Comparison of ENCODE assay signal across 22 cellular contexts in the genomic region with DNA sequence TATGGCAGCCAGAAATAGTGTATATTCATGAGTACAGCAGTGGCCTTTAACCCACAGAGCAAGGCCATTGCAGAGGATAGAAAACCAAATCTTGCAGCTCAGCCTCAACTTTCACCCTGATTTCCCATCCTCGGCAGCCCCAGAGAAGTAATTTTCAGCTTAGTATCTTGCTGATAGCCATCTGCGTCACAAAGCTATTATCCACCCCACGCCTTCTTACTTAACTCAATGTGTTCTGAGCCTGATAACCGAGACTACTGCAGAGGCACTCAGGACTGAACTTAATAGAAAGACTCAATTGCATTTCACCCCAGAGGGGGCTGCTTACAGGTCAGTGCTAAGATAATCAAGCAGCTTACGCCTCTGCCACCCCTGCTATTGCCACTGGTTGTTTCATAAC.
"Had no signal": no experiment of that assay in that cellular context is flagged by ENCODE, and none has a peak within 500 bp of the region (broad histone marks: within the 10 kb centered on the region; RNA-seq: fewer than 3 reads in every experiment).

No MANE protein-coding gene starts in this region.

- H3K27ac Mint-ChIP-seq: activated naive CD4-positive, alpha-beta T cell treated with anti-CD3 and anti-CD28 coated beads for 36 hours; activated naive CD8-positive, alpha-beta T cell treated with anti-CD3 and anti-CD28 coated beads, Interleukin-2, amount 50 U/mL, for 24 hours; activated T-helper 2 cell treated with anti-CD3 and anti-CD28 coated beads, Interferon-gamma antibody, Interleukin-2, Interleukin-4, amounts not matched to agents 10 μg/mL and 5 μg/mL and 100 μg/mL, durations not matched to agents 14 hours and 24 hours and 36 hours; dendritic cell treated with granulocyte-macrophage colony-stimulating factor and Interleukin-4, amounts not matched to agents 40 ng/mL and 50 ng/mL, for 4 days; effector memory CD8-positive, alpha-beta T cell; naive thymus-derived CD4-positive, alpha-beta T cell; stimulated activated naive CD8-positive, alpha-beta T cell treated with anti-CD3 and anti-CD28 coated beads, Interleukin-15, Interleukin-2, amounts not matched to agents 100 ng/mL and 50 ng/mL, for 24 hours had no signal

- H3K27ac ChIP-seq: epithelial cell of prostate, heart left ventricle, left ventricle myocardium inferior, prostate gland, sigmoid colon, spleen, suprapubic skin had no signal

- H3K4me3 ChIP-seq: heart left ventricle, left ventricle myocardium inferior, mucosa of descending colon, prostate gland, sigmoid colon, spleen, suprapubic skin had no signal

- H3K36me3 ChIP-seq: heart left ventricle, left ventricle myocardium inferior, prostate gland, sigmoid colon, spleen, suprapubic skin had no signal

- FAIRE-seq: frontal cortex had no signal

- H3K36me3 Mint-ChIP-seq: naive thymus-derived CD4-positive, alpha-beta T cell had no signal

- H3K4me3 Mint-ChIP-seq: activated naive CD4-positive, alpha-beta T cell treated with anti-CD3 and anti-CD28 coated beads for 36 hours; activated naive CD8-positive, alpha-beta T cell treated with anti-CD3 and anti-CD28 coated beads, Interleukin-2, amount 50 U/mL, for 24 hours; dendritic cell treated with granulocyte-macrophage colony-stimulating factor and Interleukin-4, amounts not matched to agents 40 ng/mL and 50 ng/mL, for 4 days; effector memory CD8-positive, alpha-beta T cell; naive thymus-derived CD4-positive, alpha-beta T cell; stimulated activated naive CD8-positive, alpha-beta T cell treated with anti-CD3 and anti-CD28 coated beads, Interleukin-15, Interleukin-2, amounts not matched to agents 100 ng/mL and 50 ng/mL, for 24 hours had no signal

- ATAC-seq: activated naive CD8-positive, alpha-beta T cell treated with anti-CD3 and anti-CD28 coated beads, Interleukin-2, amount 50 U/mL, for 24 hours; effector memory CD8-positive, alpha-beta T cell; heart left ventricle; mucosa of descending colon; naive thymus-derived CD4-positive, alpha-beta T cell had no signal

- H3K4me1 ChIP-seq: heart left ventricle, left ventricle myocardium inferior, prostate gland, sigmoid colon, spleen, suprapubic skin had no signal

- H3K27me3 ChIP-seq: sigmoid colon, suprapubic skin had no signal

- DNase-seq: activated CD4-positive, alpha-beta T cell treated with anti-CD3 and anti-CD28 coated beads for 1 hour; activated CD4-positive, alpha-beta T cell treated with anti-CD3 and anti-CD28 coated beads, Interleukin-2, amount 50 U/mL, for 48 hours; activated naive CD4-positive, alpha-beta T cell treated with anti-CD3 and anti-CD28 coated beads for 36 hours; activated naive CD8-positive, alpha-beta T cell treated with anti-CD3 and anti-CD28 coated beads, Interleukin-2, amount 50 U/mL, for 24 hours; aorta; cerebellar nuclear complex; effector memory CD8-positive, alpha-beta T cell; heart left ventricle; left ventricle myocardium inferior; mucosa of descending colon; naive thymus-derived CD4-positive, alpha-beta T cell; occipital lobe; sigmoid colon; spleen; trophoblast cell had no signal

- H3K9me3 Mint-ChIP-seq: activated naive CD4-positive, alpha-beta T cell treated with anti-CD3 and anti-CD28 coated beads for 36 hours; activated T-helper 2 cell treated with anti-CD3 and anti-CD28 coated beads, Interferon-gamma antibody, Interleukin-2, Interleukin-4, amounts not matched to agents 10 μg/mL and 5 μg/mL and 100 μg/mL, durations not matched to agents 14 hours and 24 hours and 36 hours; dendritic cell treated with granulocyte-macrophage colony-stimulating factor and Interleukin-4, amounts not matched to agents 40 ng/mL and 50 ng/mL, for 4 days; effector memory CD8-positive, alpha-beta T cell; stimulated activated naive CD8-positive, alpha-beta T cell treated with anti-CD3 and anti-CD28 coated beads, Interleukin-15, Interleukin-2, amounts not matched to agents 100 ng/mL and 50 ng/mL, for 24 hours had no signal

- H3K4me1 Mint-ChIP-seq: activated naive CD8-positive, alpha-beta T cell treated with anti-CD3 and anti-CD28 coated beads, Interleukin-2, amount 50 U/mL, for 24 hours had no signal

- H3K9me3 ChIP-seq: heart left ventricle, left ventricle myocardium inferior, mucosa of descending colon, prostate gland, sigmoid colon, spleen, suprapubic skin had no signal

- H3K27me3 Mint-ChIP-seq: activated naive CD8-positive, alpha-beta T cell treated with anti-CD3 and anti-CD28 coated beads, Interleukin-2, amount 50 U/mL, for 24 hours; dendritic cell treated with granulocyte-macrophage colony-stimulating factor and Interleukin-4, amounts not matched to agents 40 ng/mL and 50 ng/mL, for 4 days; effector memory CD8-positive, alpha-beta T cell; stimulated activated naive CD8-positive, alpha-beta T cell treated with anti-CD3 and anti-CD28 coated beads, Interleukin-15, Interleukin-2, amounts not matched to agents 100 ng/mL and 50 ng/mL, for 24 hours had no signal
